Comparison of ENCODE assay signal across 8 cellular contexts in the genomic region with DNA sequence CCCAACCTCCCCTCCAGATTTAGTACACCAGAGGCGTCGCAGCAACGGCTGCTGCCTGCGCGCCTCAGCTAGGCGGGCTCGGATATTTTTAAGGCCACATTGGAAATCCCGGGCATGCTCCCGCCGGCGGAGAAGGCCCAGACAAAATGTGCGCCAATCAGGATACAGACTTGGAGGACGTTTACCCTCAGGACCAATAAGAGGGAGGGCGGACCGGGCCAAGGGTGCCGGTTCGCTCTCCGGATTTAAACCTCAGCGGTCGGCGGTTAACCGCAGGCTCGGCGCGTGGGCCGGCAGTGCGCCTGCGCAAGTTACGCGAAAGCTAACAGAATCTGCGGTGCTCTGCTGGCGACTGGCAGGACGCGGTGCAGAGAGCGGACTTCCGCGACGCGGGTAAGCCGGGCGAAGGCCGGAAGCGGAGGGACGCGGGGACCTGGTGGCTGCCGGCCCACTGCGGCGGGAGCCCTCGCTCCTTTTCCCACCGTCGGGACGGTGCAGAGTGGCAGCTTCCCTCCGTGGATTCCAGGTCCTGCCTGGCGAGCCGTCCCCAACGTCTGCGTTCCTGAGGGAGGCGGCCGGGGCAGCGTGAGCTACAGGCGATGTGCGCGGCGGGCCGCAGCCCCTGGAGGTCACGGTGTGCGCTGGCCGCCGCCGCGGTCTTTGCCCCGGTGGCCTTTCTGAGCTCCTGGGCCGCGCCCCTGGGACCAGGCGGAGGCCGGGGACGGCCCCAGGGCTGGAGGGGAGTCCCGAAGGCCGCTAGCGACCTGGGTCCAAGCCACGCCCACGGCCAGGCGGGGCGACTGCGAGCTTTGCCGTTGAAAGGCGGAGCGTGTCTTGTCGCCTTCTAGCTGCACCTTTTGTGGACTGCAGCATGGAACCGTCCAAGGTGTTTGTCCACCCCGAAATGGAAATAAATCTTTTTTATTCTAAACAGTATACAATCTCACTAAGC. TPM values are rescaled to one million over a fixed set of nuclear protein-coding genes. Genes with fewer than 3 reads are reported as not detected.
DNase-seq lines count a peak whose midpoint lies in the region; ATAC-seq lines count a peak whose summit lies in the region.

A gene with protein sequence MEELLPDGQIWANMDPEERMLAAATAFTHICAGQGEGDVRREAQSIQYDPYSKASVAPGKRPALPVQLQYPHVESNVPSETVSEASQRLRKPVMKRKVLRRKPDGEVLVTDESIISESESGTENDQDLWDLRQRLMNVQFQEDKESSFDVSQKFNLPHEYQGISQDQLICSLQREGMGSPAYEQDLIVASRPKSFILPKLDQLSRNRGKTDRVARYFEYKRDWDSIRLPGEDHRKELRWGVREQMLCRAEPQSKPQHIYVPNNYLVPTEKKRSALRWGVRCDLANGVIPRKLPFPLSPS (plus strand): TSS at position 296 of the 952 bp plus-strand sequence. CDS start 11,701 bp downstream, outside the sequence.

- POLR2A ChIA-PET in activated CD4-positive, alpha-beta T cell treated with anti-CD3 and anti-CD28 coated beads for 36 hours (lab: Charles Lee): interaction anchor here (0.5 to 2.1 kb wide), 9 partner anchors 9 to 1141 kb away, joined by 3 to 23 read pairs (median 5); a partner anchor contains a TSS

- H3K27ac ChIP-seq in cingulate gyrus (ENCODE audit: low read depth, low read length): peak within 1 kb of the TSS; percentile 87

- H3K27ac Mint-ChIP-seq in activated CD4-positive, alpha-beta T cell treated with anti-CD3 and anti-CD28 coated beads for 36 hours: peak within 1 kb of the TSS; percentile 87

- CTCF ChIA-PET in activated CD4-positive, alpha-beta T cell treated with anti-CD3 and anti-CD28 coated beads for 36 hours (lab: Charles Lee): interaction anchor here (0.6 to 1.8 kb wide), 8 partner anchors 10 to 1074 kb away, joined by 3 to 14 read pairs (median 4); a partner anchor contains a TSS

- no peaks in the 10 kb centered on the region for H3K27me3 Mint-ChIP-seq in activated CD4-positive, alpha-beta T cell treated with anti-CD3 and anti-CD28 coated beads for 36 hours

- peak within 1 kb of the TSS; percentile 78 for H3K4me3 Mint-ChIP-seq in activated CD4-positive, alpha-beta T cell treated with anti-CD3 and anti-CD28 coated beads for 36 hours

- H3K9me3 Mint-ChIP-seq in activated CD4-positive, alpha-beta T cell treated with anti-CD3 and anti-CD28 coated beads for 36 hours (ENCODE audit: low read depth): no peaks in the 10 kb centered on the region

- H3K4me1 Mint-ChIP-seq in activated CD4-positive, alpha-beta T cell treated with anti-CD3 and anti-CD28 coated beads for 36 hours: peaks cover 41% of the 10 kb centered on the region

- DNase-seq in AML-193 (lab: John Stamatoyannopoulos, UW) (peak; percentile 80 to 81), NCI-H345 (lab: John Stamatoyannopoulos, UW) (peak; percentile 91), kidney glomerular epithelial cell (lab: John Stamatoyannopoulos, UW) (peak; percentile 95)
- DNase-seq in activated CD4-positive, alpha-beta T cell treated with anti-CD3 and anti-CD28 coated beads for 36 hours: peak; percentile 97
- peak; percentile 73 to 80 for DNase-seq in stimulated activated CD4-positive, alpha-beta T cell treated with anti-CD3 and anti-CD28 coated beads, Interleukin-1b, Interleukin-23, amount 100 ng/mL, for 1 hour (ENCODE audit: low read depth in 2 of 2)

- ATAC-seq in GM19025 (IDR thresholded peaks at IDR 0.05; ENCODE audit: low read depth, unreplicated experiment): peak; percentile 85
- ATAC-seq in HG03280 (IDR thresholded peaks at IDR 0.05; ENCODE audit: unreplicated experiment): peak; percentile 88
- ATAC-seq in activated CD4-positive, alpha-beta T cell treated with anti-CD3 and anti-CD28 coated beads for 36 hours: peak; percentile 90

- intact Hi-C loops in activated CD4-positive, alpha-beta T cell treated with anti-CD3 and anti-CD28 coated beads for 36 hours (cut with DNase I, micrococcal nuclease): loop anchor here (1.0 to 5.0 kb wide), 16 partner anchors 16 to 1265 kb away; a partner anchor contains a TSS

- H3K36me3 Mint-ChIP-seq in activated CD4-positive, alpha-beta T cell treated with anti-CD3 and anti-CD28 coated beads for 36 hours (ENCODE audit: low read depth): peaks cover 8% of the 10 kb centered on the region

RNA-seq across cellular contexts. Expression of the gene that starts here (rescaled TPM):
- total RNA-seq in activated CD4-positive, alpha-beta T cell treated with anti-CD3 and anti-CD28 coated beads for 36 hours: 1 to 10 TPM; 7.2 to 9.3 TPM

Comparison
In these comparisons a context has a peak if more than half of its experiments do, and no peak if none do; other contexts are left out.
1. Peak in every context shown above with its lines: DNase-seq, ATAC-seq and H3K27ac ChIP-seq.